In the genomic region with DNA sequence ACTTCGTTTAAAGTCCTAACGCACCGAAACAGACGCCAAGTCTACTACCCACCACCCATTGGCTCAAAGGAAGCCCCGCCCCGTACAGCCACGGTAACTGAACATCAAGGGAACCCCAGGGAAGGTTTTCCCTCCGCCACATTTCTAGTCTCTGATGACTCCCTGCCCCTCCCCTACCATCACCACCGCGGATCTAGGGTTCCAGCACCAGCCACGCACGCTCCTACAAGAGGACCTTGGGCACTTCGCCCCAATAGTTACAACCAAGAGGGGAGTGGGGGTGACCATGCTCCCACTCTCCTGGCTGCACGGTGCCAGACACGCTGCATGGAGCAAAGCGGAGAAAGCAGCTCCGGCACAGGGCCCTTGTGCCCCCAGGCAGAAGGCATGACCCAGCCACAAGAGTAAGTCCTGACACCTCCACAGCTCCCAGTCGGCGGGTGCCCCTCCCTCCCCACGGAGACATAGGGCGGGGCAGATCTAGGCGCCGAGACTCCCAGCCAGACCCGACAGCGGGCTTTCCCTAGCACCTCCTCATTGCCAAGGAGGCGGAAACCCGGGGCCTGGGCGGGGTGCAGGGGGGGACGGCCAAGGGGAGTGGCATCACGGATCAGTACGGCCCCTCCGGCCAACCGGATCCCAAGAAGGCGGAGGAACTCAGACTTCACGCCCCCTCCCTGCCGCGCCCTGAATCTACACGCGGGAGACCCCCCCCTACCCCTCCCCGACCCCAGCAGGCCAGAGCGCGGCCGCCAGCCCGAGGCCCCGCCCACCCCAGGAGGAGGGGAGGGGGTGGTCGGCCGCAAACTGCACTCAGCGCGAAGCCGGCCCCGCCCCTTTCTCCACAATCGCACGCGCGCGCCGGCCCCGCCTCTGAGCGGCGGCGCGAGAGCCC, we compare ENCODE assay signal across 8 cellular contexts. TPM values are rescaled to one million over a fixed set of nuclear protein-coding genes. Genes with fewer than 3 reads are reported as not detected.
DNase-seq lines count a peak whose midpoint lies in the region; ATAC-seq and TF ChIP-seq lines count a peak whose summit lies in the region.

No MANE protein-coding gene starts in this region.

- H3K4me1 Mint-ChIP-seq in CD8-positive, alpha-beta T cell (ENCODE audit: low read depth): peaks cover 61% of the 10 kb centered on the region
- H3K4me1 Mint-ChIP-seq in activated T-cell treated with anti-CD3 and anti-CD28 coated beads, Interleukin-2, amount 50 U/mL, for 4 hours (ENCODE audit: low read depth): peaks cover 55% of the 10 kb centered on the region

- H3K27me3 ChIP-seq in CD8-positive, alpha-beta T cell (ENCODE audit: insufficient read depth, low read length): no peaks in the 10 kb centered on the region
- H3K27me3 ChIP-seq in muscle layer of duodenum (ENCODE audit: low read depth, low read length): no peaks in the 10 kb centered on the region

- no peaks in the 10 kb centered on the region for H3K27me3 Mint-ChIP-seq in CD8-positive, alpha-beta T cell (ENCODE audit: low read depth)
- H3K27me3 Mint-ChIP-seq in activated T-cell treated with anti-CD3 and anti-CD28 coated beads, Interleukin-2, amount 50 U/mL, for 4 hours (ENCODE audit: low read depth): no peaks in the 10 kb centered on the region

- TF ChIP-seq CTCF in CD8-positive, alpha-beta T cell (IDR thresholded peaks at IDR 0.05): no peak

- H3K36me3 ChIP-seq in CD8-positive, alpha-beta T cell (ENCODE audit: insufficient read depth, low read length): no peaks in the 10 kb centered on the region
- H3K36me3 ChIP-seq in KOPT-K1 (ENCODE audit: insufficient read depth, low read length) (peaks cover 10% of the 10 kb centered on the region; the same call in 1 of the 2 replicates), muscle layer of duodenum (ENCODE audit: control insufficient read depth in 1 of 2, insufficient read depth in 2 of 2, low read length in 2 of 2) (no peaks in the 10 kb centered on the region)

- peak overlapping the region; percentile 94 for H3K27ac Mint-ChIP-seq in CD8-positive, alpha-beta T cell

- H3K27ac ChIP-seq in CD8-positive, alpha-beta T cell (ENCODE audit: low read depth, low read length): peak overlapping the region; percentile 53
- H3K27ac ChIP-seq in KOPT-K1 (ENCODE audit: low read depth, low read length, poor library complexity, severe bottlenecking) (peak overlapping the region; percentile 96), muscle layer of duodenum (ENCODE audit: low read length) (peak overlapping the region; percentile 85)

- H3K9me3 ChIP-seq in CD8-positive, alpha-beta T cell (ENCODE audit: low read length): no peaks in the 10 kb centered on the region
- no peaks in the 10 kb centered on the region for H3K9me3 ChIP-seq in KOPT-K1 (ENCODE audit: insufficient read depth, low read length, poor library complexity, severe bottlenecking)
- H3K9me3 ChIP-seq in muscle layer of duodenum (ENCODE audit: control insufficient read depth in 1 of 2, low read length in 2 of 2): no peaks in the 10 kb centered on the region

- H3K4me3 Mint-ChIP-seq in CD8-positive, alpha-beta T cell: peak overlapping the region; percentile 92
- peak overlapping the region; percentile 93 for H3K4me3 Mint-ChIP-seq in activated T-cell treated with anti-CD3 and anti-CD28 coated beads, Interleukin-2, amount 50 U/mL, for 4 hours

- DNase-seq in CD8-positive, alpha-beta T cell: peak; percentile 89 to 96 (median 94)
- peak; percentile 97 for DNase-seq in activated T-cell treated with anti-CD3 and anti-CD28 coated beads, Interleukin-2, amount 50 U/mL, for 4 hours
- DNase-seq in stimulated activated CD8-positive, alpha-beta memory T cell treated with anti-CD3 and anti-CD28 coated beads, Interleukin-4, amount 100 ng/mL, for 48 hours: peak; percentile 98

- H3K4me1 ChIP-seq in CD8-positive, alpha-beta T cell (ENCODE audit: insufficient read depth, low read length): peaks cover 42% of the 10 kb centered on the region
- H3K4me1 ChIP-seq in muscle layer of duodenum (ENCODE audit: control insufficient read depth in 1 of 2, insufficient read depth in 2 of 2, low read length in 2 of 2): peaks cover 12 to 26% of the 10 kb centered on the region in 2 donors

- H3K9me3 Mint-ChIP-seq in CD8-positive, alpha-beta T cell: no peaks in the 10 kb centered on the region
- H3K9me3 Mint-ChIP-seq in activated T-cell treated with anti-CD3 and anti-CD28 coated beads, Interleukin-2, amount 50 U/mL, for 4 hours: no peaks in the 10 kb centered on the region

- peak; percentile 24 for ATAC-seq in CD8-positive, alpha-beta T cell
- ATAC-seq in GM21576 (IDR thresholded peaks at IDR 0.05; ENCODE audit: unreplicated experiment): peak; percentile 18
- peak; percentile 39 to 41 for ATAC-seq in activated T-cell treated with anti-CD3 and anti-CD28 coated beads, Interleukin-2, amount 50 U/mL, for 4 hours
- ATAC-seq in esophagus mucosa: peak; percentile 61

- CTCF ChIA-PET in CD8-positive, alpha-beta T cell (lab: Charles Lee): interaction anchor here (0.6 to 4.0 kb wide), 3 partner anchors 82 to 175 kb away, joined by 3 to 20 read pairs (median 4); partner anchors contain the start of genes MAN2C1 and SNUPN

- POLR2A ChIA-PET in CD8-positive, alpha-beta T cell (lab: Charles Lee): interaction anchor here (0.5 to 6.8 kb wide), 10 partner anchors 9 to 196 kb away, joined by 3 to 140 read pairs (median 7); partner anchors contain the start of genes IMP3, MAN2C1, PTPN9 and SNUPN

- peak overlapping the region; percentile 71 for H3K4me3 ChIP-seq in CD8-positive, alpha-beta T cell (ENCODE audit: low read depth, low read length)
- peak overlapping the region; percentile 85 to 91 for H3K4me3 ChIP-seq in muscle layer of duodenum (ENCODE audit: low read depth in 1 of 2, low read length in 2 of 2)

- H3K36me3 Mint-ChIP-seq in CD8-positive, alpha-beta T cell: peaks cover 19% of the 10 kb centered on the region
- peaks cover 9% of the 10 kb centered on the region for H3K36me3 Mint-ChIP-seq in activated T-cell treated with anti-CD3 and anti-CD28 coated beads, Interleukin-2, amount 50 U/mL, for 4 hours (ENCODE audit: insufficient read depth)

- intact Hi-C loops in CD8-positive, alpha-beta T cell (cut with DNase I, micrococcal nuclease): loop anchor here (1.0 to 10.0 kb wide), 20 partner anchors 82 to 1972 kb away; partner anchors contain the start of genes ARID3B (in 2 of the 2), PPCDC (in 2 of the 2), ULK3 (in 2 of the 2) and CLK3 (in 1 of the 2)

TF ChIP-seq in PFSK-1, 5 proteins besides CTCF, POLR2A, EP300 and RAD21:
- peak; percentile 88; the same call in 1 of the 2 replicates for TF ChIP-seq SIN3A (IDR thresholded peaks at IDR 0.05; ENCODE audit: borderline replicate concordance, insufficient read depth, low read length)
- no peak for TF ChIP-seq POLR2AphosphoS5 (IDR thresholded peaks at IDR 0.05; ENCODE audit: low read depth, low read length)
- no peak for TF ChIP-seq REST (IDR thresholded peaks at IDR 0.05; ENCODE audit: insufficient read depth in 1 of 2, low read depth in 2 of 2, low read length in 2 of 2)

RNA-seq across cellular contexts. Expression of gene SIN3A, which starts 0.9 kb away (rescaled TPM):
- 100 to 1,000 TPM; 133 TPM for total RNA-seq in CD8-positive, alpha-beta T cell
- 28.4 TPM for polyA plus RNA-seq in PFSK-1 (2012; ENCODE audit: insufficient read length, low read depth)
- total RNA-seq in activated T-cell treated with anti-CD3 and anti-CD28 coated beads, Interleukin-2, amount 50 U/mL, for 4 hours: 10 to 100 TPM; 77.8 to 79.2 (median 78.8) TPM
- total RNA-seq in esophagus mucosa: 28.5 TPM

Comparison
In these comparisons a context has a peak if more than half of its experiments do, and no peak if none do; other contexts are left out.
1. Peak in every context shown above with its lines: DNase-seq, ATAC-seq, H3K4me3 ChIP-seq and H3K27ac ChIP-seq.